Comparison of ENCODE assay signal across 8 cellular contexts in the genomic region with DNA sequence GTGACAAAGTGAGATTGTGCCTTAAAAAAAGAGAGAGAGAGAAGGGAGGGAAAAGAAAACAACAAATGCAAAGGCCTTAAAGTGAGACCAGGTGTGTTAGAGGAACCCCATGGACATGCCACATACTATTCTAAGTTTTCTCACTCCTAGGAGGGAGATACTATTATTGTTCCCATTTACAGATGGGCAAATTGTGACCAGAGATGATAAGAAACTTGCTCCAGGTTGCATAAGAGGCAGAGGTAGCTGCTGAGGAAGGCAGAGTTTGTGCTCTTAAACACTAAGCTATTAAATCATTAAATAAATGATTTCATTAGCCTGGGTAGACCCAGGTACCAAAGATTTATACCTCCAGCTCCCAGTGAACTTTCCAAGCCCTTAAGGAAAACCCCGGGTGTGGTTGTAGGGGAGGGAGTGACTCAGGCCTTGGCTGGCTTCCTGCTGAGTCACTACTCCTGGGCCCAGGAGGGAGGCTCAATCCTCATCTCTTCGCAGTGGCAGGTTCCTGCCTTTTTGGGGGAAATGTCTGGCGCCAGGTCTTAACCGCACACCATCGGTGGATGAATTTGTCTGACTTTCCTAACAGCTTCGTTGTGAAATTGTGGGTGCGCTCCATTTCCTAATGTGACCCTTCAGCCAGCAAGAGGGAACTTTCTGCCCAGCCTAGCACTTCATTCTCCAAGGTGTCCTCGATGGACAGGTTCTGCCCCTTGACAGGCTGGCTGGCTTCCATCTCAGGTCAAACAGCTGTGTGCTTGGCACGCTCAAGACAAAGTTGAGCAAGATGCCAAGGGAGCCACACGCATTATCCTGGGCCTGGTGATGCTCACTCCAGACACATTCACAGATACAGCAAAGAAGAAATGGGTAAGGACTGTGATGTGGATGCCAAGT.
A peak's percentile ranks its signal among the peaks of the same experiment; 100 is the strongest.
DNase-seq lines count a peak whose midpoint lies in the region.

No MANE protein-coding gene starts in this region.

- DNase-seq in ELF-1 (ENCODE audit: low read depth, low spot score) (peak; percentile 70), NOMO-1 (lab: John Stamatoyannopoulos, UW; ENCODE audit: unreplicated experiment in 2 of 2) (peak; percentile 81 to 86), amniotic stem cell (lab: John Stamatoyannopoulos, UW) (peak; percentile 80), inferior parietal cortex (ENCODE audit: extremely low spot score) (peak; percentile 39), ecto neural progenitor cell (ENCODE audit: low spot score) (no peak), NCI-H1694 treated with DMSO at 0.1 percent for 48 hours (lab: John Stamatoyannopoulos, UW) (no peak), NCI-H526 (lab: John Stamatoyannopoulos, UW) (no peak)
- DNase-seq in stimulated activated CD4-positive, alpha-beta T cell treated with anti-CD3 and anti-CD28 coated beads, TNF-alpha, amount 100 ng/mL, for 24 hours (ENCODE audit: low read depth in 3 of 3) = peak in 2 of 3 experiments; percentile 13 to 32

Comparison
In these comparisons a context has a peak if more than half of its experiments do, and no peak if none do; other contexts are left out.
1. DNase-seq: peak in ELF-1 (single experiment), NOMO-1 (2 of 2), amniotic stem cell (single experiment), inferior parietal cortex (single experiment) and stimulated activated CD4-positive, alpha-beta T cell treated with anti-CD3 and anti-CD28 coated beads, TNF-alpha, amount 100 ng/mL, for 24 hours (2 of 3); none in ecto neural progenitor cell (single experiment), NCI-H1694 treated with DMSO at 0.1 percent for 48 hours (single experiment) and NCI-H526 (0 of 2).